In the genomic region with DNA sequence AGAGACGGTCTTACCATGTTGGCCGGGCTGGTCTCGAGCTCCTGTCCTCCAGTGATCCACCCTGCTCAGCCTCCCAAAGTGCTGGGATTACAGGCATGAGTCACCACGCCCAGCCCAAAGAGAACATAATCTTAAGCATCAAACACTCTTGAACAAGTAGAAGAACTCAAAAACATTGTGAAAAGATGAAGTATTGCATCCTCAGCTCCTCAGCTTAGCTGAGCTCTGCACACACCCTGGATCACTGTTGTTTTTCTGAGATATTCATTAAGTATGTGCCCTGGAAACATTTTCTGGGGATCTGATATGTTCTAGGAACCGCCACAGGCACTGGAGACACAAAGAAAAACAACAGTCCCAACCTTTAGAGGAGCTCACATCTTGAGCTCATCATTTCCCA, we compare ENCODE assay signal across 13 cellular contexts.
A peak's percentile ranks its signal among the peaks of the same experiment; 100 is the strongest.
DNase-seq lines count a peak whose midpoint lies in the region; ATAC-seq and TF ChIP-seq lines count a peak whose summit lies in the region.
"Had no signal": no experiment of that assay in that cellular context is flagged by ENCODE, and none has a peak within 500 bp of the region (broad histone marks: within the 10 kb centered on the region; RNA-seq: fewer than 3 reads in every experiment).

No MANE protein-coding gene starts in this region.

- no peak overlapping the region for H3K4me3 Mint-ChIP-seq in activated T-cell treated with anti-CD3 and anti-CD28 coated beads, Interleukin-2, amount 50 U/mL, for 4 hours

- no peaks in the 10 kb centered on the region for H3K4me1 Mint-ChIP-seq in activated T-cell treated with anti-CD3 and anti-CD28 coated beads, Interleukin-2, amount 50 U/mL, for 4 hours (ENCODE audit: low read depth)

- DNase-seq in HS-27A (ENCODE audit: low read depth) (peak; percentile 59), astrocyte of the spinal cord (ENCODE audit: low read depth, low spot score) (peak; percentile 35), fibroblast of villous mesenchyme (ENCODE audit: low read depth) (peak; percentile 16)
- DNase-seq in activated T-cell treated with anti-CD3 and anti-CD28 coated beads, Interleukin-2, amount 50 U/mL, for 4 hours = no peak
- no peak for DNase-seq in activated CD4-positive, alpha-beta T cell treated with anti-CD3 and anti-CD28 coated beads for 4 hours
- DNase-seq: HCEC 1CT, NCI-H1092, NCI-H1694, NCI-H2107, NCI-H446 had no signal

- in situ Hi-C loops in astrocyte of the spinal cord (cut with HindIII; ENCODE audit: low sequenced_read_pairs) = no loop called here

- TF ChIP-seq POLR2A in GM18505 (IDR thresholded peaks at IDR 0.05; ENCODE audit: borderline replicate concordance, extremely low read depth, insufficient read depth, insufficient read length) = no peak

- peaks cover 3% of the 10 kb centered on the region for H3K9me3 Mint-ChIP-seq in activated T-cell treated with anti-CD3 and anti-CD28 coated beads, Interleukin-2, amount 50 U/mL, for 4 hours

- H3K4me3 ChIP-seq in astrocyte of the spinal cord (ENCODE audit: low read depth, low read length) (no peak overlapping the region), fibroblast of villous mesenchyme (ENCODE audit: low read depth, low read length) (no peak overlapping the region)
- H3K4me3 ChIP-seq: BLaER1 treated with 17β-estradiol and CSF1 and Interleukin-3, amounts not matched to agents 10 nM and 100 nM had no signal

- TF ChIP-seq CTCF in astrocyte of the spinal cord (IDR thresholded peaks at IDR 0.05; ENCODE audit: low read depth, low read length) (no peak), fibroblast of villous mesenchyme (IDR thresholded peaks at IDR 0.05; ENCODE audit: insufficient read depth, low read depth, low read length) (no peak)

- ATAC-seq in GM18505 (IDR thresholded peaks at IDR 0.05; ENCODE audit: unreplicated experiment) (no peak), GM19328 (IDR thresholded peaks at IDR 0.05; ENCODE audit: unreplicated experiment) (no peak)
- no peak for ATAC-seq in activated T-cell treated with anti-CD3 and anti-CD28 coated beads, Interleukin-2, amount 50 U/mL, for 4 hours

- no peaks in the 10 kb centered on the region for H3K27me3 Mint-ChIP-seq in activated T-cell treated with anti-CD3 and anti-CD28 coated beads, Interleukin-2, amount 50 U/mL, for 4 hours (ENCODE audit: low read depth)

- H3K36me3 Mint-ChIP-seq in activated T-cell treated with anti-CD3 and anti-CD28 coated beads, Interleukin-2, amount 50 U/mL, for 4 hours (ENCODE audit: insufficient read depth) = no peaks in the 10 kb centered on the region

Comparison
In these comparisons a context has a peak if more than half of its experiments do, and no peak if none do; other contexts are left out.
1. DNase-seq: peak in HS-27A (single experiment), astrocyte of the spinal cord (single experiment) and fibroblast of villous mesenchyme (single experiment); none in activated T-cell treated with anti-CD3 and anti-CD28 coated beads, Interleukin-2, amount 50 U/mL, for 4 hours (single experiment) and activated CD4-positive, alpha-beta T cell treated with anti-CD3 and anti-CD28 coated beads for 4 hours (0 of 2).